ENCODE assay signal across 31 cellular contexts in the genomic region with DNA sequence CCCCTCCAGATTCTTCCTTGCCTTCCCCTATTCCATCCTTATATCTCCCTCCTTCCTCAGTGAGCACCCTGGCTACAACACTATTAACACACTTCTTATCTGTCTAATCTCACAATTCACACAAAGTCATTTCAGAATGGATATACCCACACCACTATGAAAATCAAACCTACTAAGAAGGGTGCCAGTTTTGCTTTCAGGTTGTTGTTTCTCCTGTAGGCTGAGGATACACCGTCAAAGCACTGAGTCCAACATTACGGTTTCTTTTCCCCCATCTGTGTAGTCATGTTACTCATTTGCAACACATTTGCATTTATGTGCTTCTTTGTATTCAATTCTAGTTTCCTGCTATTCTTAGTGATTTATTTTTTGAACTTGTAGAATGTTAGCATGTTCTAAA. TPM values are rescaled to one million over a fixed set of nuclear protein-coding genes. Genes with fewer than 3 reads are reported as not detected.
"Had no signal": no experiment of that assay in that cellular context is flagged by ENCODE, and none has a peak within 500 bp of the region (broad histone marks: within the 10 kb centered on the region; RNA-seq: fewer than 3 reads in every experiment).

No MANE protein-coding gene starts in this region.

- DNase-seq: activated CD4-positive, alpha-beta T cell treated with anti-CD3 and anti-CD28 coated beads, Interleukin-2, amount 10 ng/mL, durations not matched to agents 24 days and 14 days; activated CD4-positive, alpha-beta T cell treated with anti-CD3 and anti-CD28 coated beads, Interleukin-2, amount 50 U/mL, for 4 hours; activated CD8-positive, alpha-beta memory T cell treated with anti-CD3 and anti-CD28 coated beads, Interleukin-2, amount 50 U/mL, for 4 hours; activated effector memory CD4-positive, alpha-beta T cell treated with Interleukin-2 at 50 U/mL for 16 hours; activated naive CD4-positive, alpha-beta T cell treated with anti-CD3 and anti-CD28 coated beads, Interleukin-2, amount 10 ng/mL, durations not matched to agents 7 days and 5 days; activated naive CD8-positive, alpha-beta T cell treated with anti-CD3 and anti-CD28 coated beads, Interleukin-2, amount 50 U/mL, for 24 hours; activated T-cell treated with anti-CD3 and anti-CD28 coated beads for 4 hours; activated T-cell treated with anti-CD3 and anti-CD28 coated beads, Interleukin-2, amount 50 U/mL, for 4 hours; anterior cingulate cortex; caudate nucleus; MM.1S; MV-4-11; NCI-H1092; NCI-H1417; NCI-H146; NCI-H187; NCI-H2029 treated with DMSO at 0.1 percent for 48 hours; NCI-H2107; NCI-H2171; NCI-H510A; PC-9; SIG-M5; T1000 had no signal

- H3K36me3 Mint-ChIP-seq: activated naive CD4-positive, alpha-beta T cell treated with anti-CD3 and anti-CD28 coated beads, Interleukin-2, amount 10 ng/mL, durations not matched to agents 7 days and 5 days; activated naive CD8-positive, alpha-beta T cell; brain had no signal

- H3K4me1 Mint-ChIP-seq: activated naive CD4-positive, alpha-beta T cell treated with anti-CD3 and anti-CD28 coated beads, Interleukin-2, amount 10 ng/mL, durations not matched to agents 7 days and 5 days; activated naive CD8-positive, alpha-beta T cell treated with anti-CD3 and anti-CD28 coated beads, Interleukin-2, amount 50 U/mL, for 24 hours had no signal

- H3K9me3 Mint-ChIP-seq: activated CD4-positive, alpha-beta T cell treated with anti-CD3 and anti-CD28 coated beads, Interleukin-2, amount 10 ng/mL, durations not matched to agents 24 days and 14 days; activated naive CD4-positive, alpha-beta T cell treated with anti-CD3 and anti-CD28 coated beads, Interleukin-2, amount 10 ng/mL, durations not matched to agents 7 days and 5 days; activated naive CD8-positive, alpha-beta T cell treated with anti-CD3 and anti-CD28 coated beads, Interleukin-2, amount 50 U/mL, for 24 hours; activated T-cell treated with anti-CD3 and anti-CD28 coated beads, Interleukin-2, amount 50 U/mL, for 4 hours; activated T-helper 1 cell treated with anti-CD3 and anti-CD28 coated beads, Interleukin-12 subunit alpha, Interleukin-12 subunit beta, Interleukin-2, Interleukin-4 antibody, amounts not matched to agents 30 ng/mL and 10 ng/mL and 1 ng/mL, durations not matched to agents 14 hours and 24 hours and 36 hours had no signal

- H3K4me3 ChIP-seq: PC-9 had no signal

- H3K27ac ChIP-seq: KMS-11, PC-9, RWPE1 had no signal

- H3K4me3 Mint-ChIP-seq: activated CD4-positive, alpha-beta T cell treated with anti-CD3 and anti-CD28 coated beads, Interleukin-2, amount 10 ng/mL, durations not matched to agents 24 days and 14 days; activated naive CD4-positive, alpha-beta T cell treated with anti-CD3 and anti-CD28 coated beads, Interleukin-2, amount 10 ng/mL, durations not matched to agents 7 days and 5 days; activated naive CD8-positive, alpha-beta T cell; activated naive CD8-positive, alpha-beta T cell treated with anti-CD3 and anti-CD28 coated beads, Interleukin-2, amount 50 U/mL, for 24 hours; activated T-cell treated with anti-CD3 and anti-CD28 coated beads, Interleukin-2, amount 50 U/mL, for 4 hours; activated T-helper 1 cell treated with anti-CD3 and anti-CD28 coated beads, Interleukin-12 subunit alpha, Interleukin-12 subunit beta, Interleukin-2, Interleukin-4 antibody, amounts not matched to agents 30 ng/mL and 10 ng/mL and 1 ng/mL, durations not matched to agents 14 hours and 24 hours and 36 hours; brain had no signal

- FAIRE-seq: bronchial epithelial cell, RCC 7860 had no signal

- H3K27ac Mint-ChIP-seq: activated CD4-positive, alpha-beta T cell treated with anti-CD3 and anti-CD28 coated beads, Interleukin-2, amount 10 ng/mL, durations not matched to agents 24 days and 14 days; activated naive CD4-positive, alpha-beta T cell treated with anti-CD3 and anti-CD28 coated beads, Interleukin-2, amount 10 ng/mL, durations not matched to agents 7 days and 5 days; activated naive CD8-positive, alpha-beta T cell; activated naive CD8-positive, alpha-beta T cell treated with anti-CD3 and anti-CD28 coated beads, Interleukin-2, amount 50 U/mL, for 24 hours; activated T-helper 1 cell treated with anti-CD3 and anti-CD28 coated beads, Interleukin-12 subunit alpha, Interleukin-12 subunit beta, Interleukin-2, Interleukin-4 antibody, amounts not matched to agents 30 ng/mL and 10 ng/mL and 1 ng/mL, durations not matched to agents 14 hours and 24 hours and 36 hours had no signal

- H3K9ac ChIP-seq: KMS-11 had no signal

RNA-seq across cellular contexts. Expression of a gene that starts 6.6 kb away (rescaled TPM):
- total RNA-seq: LHCN-M2, PC-9 had no signal
